7 cellular contexts compared by ENCODE assay signal in the genomic region with DNA sequence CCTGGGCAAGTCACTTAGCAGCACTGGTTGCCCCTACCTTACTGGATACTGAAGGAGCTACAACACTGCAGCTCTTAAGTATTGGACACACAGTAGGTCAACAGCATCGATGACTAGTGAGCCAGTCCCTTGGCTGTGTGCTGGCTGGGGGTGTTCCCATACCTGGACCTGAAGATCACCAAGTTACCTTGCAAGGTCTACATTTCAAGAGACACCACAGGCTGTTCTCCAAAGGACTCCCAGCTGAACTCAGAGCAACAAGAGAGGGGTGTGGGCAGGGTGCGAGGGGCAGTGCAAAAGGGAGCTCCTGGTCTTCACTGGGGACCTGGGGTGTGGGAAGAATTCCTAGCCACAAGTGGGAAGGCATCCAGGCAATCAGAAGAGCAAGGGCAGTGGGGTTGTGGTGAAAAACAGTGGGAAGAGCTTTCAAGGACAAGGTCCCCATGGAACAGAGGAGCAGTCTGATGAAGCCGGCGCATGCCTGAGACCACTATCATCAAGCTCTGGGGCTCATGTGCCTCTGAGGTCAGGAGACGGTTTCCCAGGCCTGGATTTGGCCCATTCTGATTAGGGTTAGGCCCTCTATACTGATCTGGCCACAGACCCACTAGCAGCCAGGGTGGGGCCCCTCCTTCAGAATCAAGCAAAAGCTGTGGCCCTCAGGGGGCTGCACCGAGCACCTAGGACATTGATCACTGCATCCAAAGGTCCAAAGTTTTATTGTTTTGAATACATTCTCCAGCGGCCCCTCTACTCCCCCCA. TPM values are rescaled to one million over a fixed set of nuclear protein-coding genes. Genes with fewer than 3 reads are reported as not detected.
DNase-seq lines count a peak whose midpoint lies in the region; ATAC-seq and TF ChIP-seq lines count a peak whose summit lies in the region.
"Had no signal": no experiment of that assay in that cellular context is flagged by ENCODE, and none has a peak within 500 bp of the region (broad histone marks: within the 10 kb centered on the region; RNA-seq: fewer than 3 reads in every experiment).

No MANE protein-coding gene starts in this region.

- peak overlapping the region; percentile 96 for H3K27ac ChIP-seq in RWPE2 (ENCODE audit: poor library complexity, severe bottlenecking)
- no peak overlapping the region for H3K27ac ChIP-seq in endodermal cell (ENCODE audit: low read depth, low read length)

- no peaks in the 10 kb centered on the region for H3K9me3 Mint-ChIP-seq in endodermal cell
- H3K9me3 Mint-ChIP-seq in stimulated activated effector memory CD8-positive, alpha-beta T cell treated with anti-CD3 and anti-CD28 coated beads, Interleukin-12 subunit alpha, Interleukin-12 subunit beta, amount 100 ng/mL, for 72 hours = no peaks in the 10 kb centered on the region

- H3K4me3 Mint-ChIP-seq in endodermal cell = no peak overlapping the region
- no peak overlapping the region for H3K4me3 Mint-ChIP-seq in stimulated activated effector memory CD8-positive, alpha-beta T cell treated with anti-CD3 and anti-CD28 coated beads, Interleukin-12 subunit alpha, Interleukin-12 subunit beta, amount 100 ng/mL, for 72 hours

- DNase-seq in RWPE2 (ENCODE audit: low spot score) = no peak
- no peak for DNase-seq in endodermal cell
- DNase-seq in stimulated activated effector memory CD8-positive, alpha-beta T cell treated with anti-CD3 and anti-CD28 coated beads, Interleukin-12 subunit alpha, Interleukin-12 subunit beta, amount 100 ng/mL, for 72 hours (ENCODE audit: low spot score in 2 of 2) = no peak
- DNase-seq in NCI-H446 (lab: John Stamatoyannopoulos, UW) = no peak
- DNase-seq: NCI-H187 had no signal

- H3K27me3 ChIP-seq in RWPE2 (ENCODE audit: insufficient read depth, poor library complexity, severe bottlenecking) = no peaks in the 10 kb centered on the region
- H3K27me3 ChIP-seq in endodermal cell (ENCODE audit: control insufficient read depth, insufficient read depth, low read length, poor library complexity, severe bottlenecking) = no peaks in the 10 kb centered on the region

- no peak overlapping the region for H3K9ac ChIP-seq in endodermal cell (ENCODE audit: extremely low read depth, low read length, poor library complexity, severe bottlenecking)

- H3K4me3 ChIP-seq in RWPE2 (ENCODE audit: severe bottlenecking) = no peak overlapping the region
- no peak overlapping the region for H3K4me3 ChIP-seq in endodermal cell (ENCODE audit: low read length)

- no peak for ATAC-seq in RWPE2 (ENCODE audit: low read depth)
- ATAC-seq in stimulated activated effector memory CD8-positive, alpha-beta T cell treated with anti-CD3 and anti-CD28 coated beads, Interleukin-12 subunit alpha, Interleukin-12 subunit beta, amount 100 ng/mL, for 72 hours = no peak
- ATAC-seq in GM21381 (IDR thresholded peaks at IDR 0.05; ENCODE audit: unreplicated experiment) = no peak
- no peak for ATAC-seq in GM21360 (IDR thresholded peaks at IDR 0.05; ENCODE audit: unreplicated experiment)

- peaks cover 33% of the 10 kb centered on the region for H3K36me3 ChIP-seq in RWPE2 (ENCODE audit: low read depth)
- H3K36me3 ChIP-seq in endodermal cell (ENCODE audit: control insufficient read depth, insufficient read depth, low read length) = peaks cover 15% of the 10 kb centered on the region

- no peaks in the 10 kb centered on the region for H3K27me3 Mint-ChIP-seq in endodermal cell (ENCODE audit: insufficient read depth)

- WGBS in endodermal cell (ENCODE audit: insufficient coverage in 1 of 2, insufficient read length in 1 of 2), 2 experiments = 95 to 100% methylated on average over 3 to 7 of the region's 7 CpGs

- peaks cover 12% of the 10 kb centered on the region for H3K4me1 Mint-ChIP-seq in endodermal cell
- H3K4me1 Mint-ChIP-seq in stimulated activated effector memory CD8-positive, alpha-beta T cell treated with anti-CD3 and anti-CD28 coated beads, Interleukin-12 subunit alpha, Interleukin-12 subunit beta, amount 100 ng/mL, for 72 hours = peaks cover 47% of the 10 kb centered on the region

- H3K4me1 ChIP-seq in RWPE2 (ENCODE audit: insufficient read depth, poor library complexity, severe bottlenecking) (peaks cover 6% of the 10 kb centered on the region), endodermal cell (ENCODE audit: control insufficient read depth, insufficient read depth, low read length) (no peaks in the 10 kb centered on the region)

- peaks cover 15% of the 10 kb centered on the region for H3K36me3 Mint-ChIP-seq in endodermal cell (ENCODE audit: low read depth)
- peaks cover 51% of the 10 kb centered on the region for H3K36me3 Mint-ChIP-seq in stimulated activated effector memory CD8-positive, alpha-beta T cell treated with anti-CD3 and anti-CD28 coated beads, Interleukin-12 subunit alpha, Interleukin-12 subunit beta, amount 100 ng/mL, for 72 hours

- H3K9me3 ChIP-seq in RWPE2 (ENCODE audit: severe bottlenecking) (no peaks in the 10 kb centered on the region), endodermal cell (ENCODE audit: control insufficient read depth, low read length) (no peaks in the 10 kb centered on the region)

- no peak for TF ChIP-seq CTCF in RWPE2 (IDR thresholded peaks at IDR 0.05; ENCODE audit: poor library complexity, severe bottlenecking)
- TF ChIP-seq CTCF in endodermal cell (conservative IDR thresholded peaks at IDR 0.05) = no peak

- peak overlapping the region; percentile 75 for H3K27ac Mint-ChIP-seq in endodermal cell
- H3K27ac Mint-ChIP-seq in stimulated activated effector memory CD8-positive, alpha-beta T cell treated with anti-CD3 and anti-CD28 coated beads, Interleukin-12 subunit alpha, Interleukin-12 subunit beta, amount 100 ng/mL, for 72 hours = peak overlapping the region; percentile 96

RNA-seq across cellular contexts. Expression of a gene that starts 4.6 kb away (rescaled TPM):
- total RNA-seq in endodermal cell = 10 to 100 TPM; 52.6 to 55.1 TPM
- 59.5 TPM for polyA plus RNA-seq in endodermal cell (2013, experiment 1 of 2)
- polyA plus RNA-seq in endodermal cell (2013, experiment 2 of 2) = 52.7 TPM

RNA-seq across cellular contexts. Expression of a gene that starts 7.9 kb away (rescaled TPM):
- total RNA-seq in endodermal cell = 100 to 1,000 TPM; 106 to 138 TPM
- 70.5 TPM for polyA plus RNA-seq in endodermal cell (2013, experiment 1 of 2)
- 59.5 TPM for polyA plus RNA-seq in endodermal cell (2013, experiment 2 of 2)

RNA-seq across cellular contexts. Expression of a gene that starts 22.0 kb away (rescaled TPM):
- total RNA-seq in endodermal cell = 10 to 100 TPM; 48.6 to 57.6 TPM
- 55.5 TPM for polyA plus RNA-seq in endodermal cell (2013, experiment 1 of 2)
- 51.2 TPM for polyA plus RNA-seq in endodermal cell (2013, experiment 2 of 2)

RNA-seq across cellular contexts. Expression of a gene that starts 26.9 kb away (rescaled TPM):
- total RNA-seq in endodermal cell = 10 to 100 TPM; 15.7 to 16.0 TPM
- polyA plus RNA-seq in endodermal cell (2013, experiment 1 of 2) = 9.6 TPM
- 9.5 TPM for polyA plus RNA-seq in endodermal cell (2013, experiment 2 of 2)

RNA-seq across cellular contexts. Expression of a gene that starts 29.6 kb away (rescaled TPM):
- total RNA-seq in endodermal cell = 10 to 100 TPM; 25.8 to 28.0 TPM
- polyA plus RNA-seq in endodermal cell (2013, experiment 1 of 2) = 20.5 TPM
- 15.9 TPM for polyA plus RNA-seq in endodermal cell (2013, experiment 2 of 2)
